ENCODE assay signal across 14 cellular contexts in genomic region chr12:77299910-77300772, GRCh38.
DNase-seq lines count a peak whose midpoint lies in the region; ATAC-seq and TF ChIP-seq lines count a peak whose summit lies in the region.
"Had no signal": no experiment of that assay in that cellular context is flagged by ENCODE, and none has a peak within 500 bp of the region (broad histone marks: within the 10 kb centered on the region; RNA-seq: fewer than 3 reads in every experiment).

No MANE protein-coding gene starts in this region.

- intact Hi-C loops in vagina (cut with DNase I): no loop called here

- no peaks in the 10 kb centered on the region for H3K27me3 ChIP-seq in foreskin keratinocyte
- H3K27me3 ChIP-seq in vagina: no peaks in the 10 kb centered on the region
- H3K27me3 ChIP-seq: BLaER1 treated with 17β-estradiol and CSF1 and Interleukin-3, amounts not matched to agents 10 nM and 100 nM; neutrophil had no signal

- H3K27ac ChIP-seq in foreskin keratinocyte (no peak overlapping the region), vagina (no peak overlapping the region)
- H3K27ac ChIP-seq: neutrophil had no signal

- CTCF ChIA-PET in AG04449 (lab: Yijun Ruan, JAX): interaction anchor here (0.8 to 1.8 kb wide), 5 partner anchors 15 to 385 kb away, joined by 3 to 5 read pairs (median 4); no protein-coding TSS in a partner anchor

- POLR2A ChIA-PET in AG04449 (lab: Yijun Ruan, JAX): interaction anchor here (0.6 to 0.8 kb wide), 2 partner anchors 24 to 892 kb away, joined by 3 read pairs; no protein-coding TSS in a partner anchor

- peak overlapping the region; percentile 25; the same call in 1 of the 2 replicates for H3K4me3 Mint-ChIP-seq in HFFc6
- H3K4me3 Mint-ChIP-seq: IgD-negative memory B cell had no signal

- H3K27ac Mint-ChIP-seq in HFFc6: peak overlapping the region; percentile 41; the same call in 1 of the 2 replicates
- H3K27ac Mint-ChIP-seq: activated T-helper 2 cell treated with anti-CD3 and anti-CD28 coated beads, Interferon-gamma antibody, Interleukin-2, Interleukin-4, amounts not matched to agents 10 μg/mL and 5 μg/mL and 100 μg/mL, durations not matched to agents 14 hours and 24 hours and 36 hours; IgD-negative memory B cell had no signal

- ATAC-seq in foreskin keratinocyte: peak; percentile 98
- ATAC-seq in GM21825 (IDR thresholded peaks at IDR 0.05; ENCODE audit: unreplicated experiment): no peak
- no peak for ATAC-seq in HG03108 (IDR thresholded peaks at IDR 0.05; ENCODE audit: unreplicated experiment)

- H3K36me3 Mint-ChIP-seq in HFFc6 (ENCODE audit: low read depth): no peaks in the 10 kb centered on the region
- H3K36me3 Mint-ChIP-seq: IgD-negative memory B cell had no signal

- peaks cover 3% of the 10 kb centered on the region; the same call in 1 of the 2 replicates for H3K27me3 Mint-ChIP-seq in HFFc6 (ENCODE audit: insufficient read depth)
- H3K27me3 Mint-ChIP-seq: IgD-negative memory B cell had no signal

- peaks cover 14% of the 10 kb centered on the region for H3K4me1 ChIP-seq in foreskin keratinocyte
- no peaks in the 10 kb centered on the region for H3K4me1 ChIP-seq in vagina

- TF ChIP-seq POLR2A in vagina (IDR thresholded peaks at IDR 0.05): no peak

- peaks cover 27% of the 10 kb centered on the region for H3K4me1 Mint-ChIP-seq in HFFc6 (ENCODE audit: low read depth)
- H3K4me1 Mint-ChIP-seq: IgD-negative memory B cell had no signal

- no peak for TF ChIP-seq CTCF in AG04449 (IDR thresholded peaks at IDR 0.05; ENCODE audit: insufficient read depth, low read length, missing control alignments)
- TF ChIP-seq CTCF in HFFc6 (IDR thresholded peaks at IDR 0.05): no peak
- peak; percentile 45 for TF ChIP-seq CTCF in foreskin keratinocyte (conservative IDR thresholded peaks at IDR 0.05)
- TF ChIP-seq CTCF in vagina (IDR thresholded peaks at IDR 0.05): no peak

- peak; percentile 38 for DNase-seq in AG04449 (ENCODE audit: low read depth, low spot score)
- DNase-seq in HFFc6: peak; percentile 60
- DNase-seq in amniotic epithelial cell (ENCODE audit: low read depth): peak; percentile 58
- DNase-seq in foreskin keratinocyte: peak; percentile 55 to 78
- DNase-seq in vagina (ENCODE audit: extremely low spot score in 2 of 2): no peak
- DNase-seq in cerebellar nuclear complex (lab: John Stamatoyannopoulos, UW): no peak
- DNase-seq: activated CD4-positive, alpha-beta T cell treated with anti-CD3 and anti-CD28 coated beads for 48 hours; NCI-H187 had no signal

- H3K9me3 ChIP-seq in vagina: no peaks in the 10 kb centered on the region
- H3K9me3 ChIP-seq: BLaER1 treated with 17β-estradiol and CSF1 and Interleukin-3, amounts not matched to agents 10 nM and 100 nM; neutrophil had no signal

- H3K4me3 ChIP-seq in AG04449 (ENCODE audit: low read depth, low read length) (no peak overlapping the region), vagina (no peak overlapping the region)
- H3K4me3 ChIP-seq: BLaER1 treated with 17β-estradiol and CSF1 and Interleukin-3, amounts not matched to agents 10 nM and 100 nM had no signal

- H3K36me3 ChIP-seq in vagina: no peaks in the 10 kb centered on the region
- H3K36me3 ChIP-seq: BLaER1 treated with 17β-estradiol and CSF1 and Interleukin-3, amounts not matched to agents 10 nM and 100 nM; neutrophil had no signal

- H3K9me3 Mint-ChIP-seq in HFFc6: no peaks in the 10 kb centered on the region
- H3K9me3 Mint-ChIP-seq: activated T-helper 2 cell treated with anti-CD3 and anti-CD28 coated beads, Interferon-gamma antibody, Interleukin-2, Interleukin-4, amounts not matched to agents 10 μg/mL and 5 μg/mL and 100 μg/mL, durations not matched to agents 14 hours and 24 hours and 36 hours had no signal

Comparison
In these comparisons a context has a peak if more than half of its experiments do, and no peak if none do; other contexts are left out.
1. DNase-seq: peak in AG04449 (single experiment), HFFc6 (single experiment), amniotic epithelial cell (single experiment) and foreskin keratinocyte (2 of 2); none in vagina (0 of 2) and cerebellar nuclear complex (0 of 2).